29 cellular contexts compared by ENCODE assay signal in the genomic region with DNA sequence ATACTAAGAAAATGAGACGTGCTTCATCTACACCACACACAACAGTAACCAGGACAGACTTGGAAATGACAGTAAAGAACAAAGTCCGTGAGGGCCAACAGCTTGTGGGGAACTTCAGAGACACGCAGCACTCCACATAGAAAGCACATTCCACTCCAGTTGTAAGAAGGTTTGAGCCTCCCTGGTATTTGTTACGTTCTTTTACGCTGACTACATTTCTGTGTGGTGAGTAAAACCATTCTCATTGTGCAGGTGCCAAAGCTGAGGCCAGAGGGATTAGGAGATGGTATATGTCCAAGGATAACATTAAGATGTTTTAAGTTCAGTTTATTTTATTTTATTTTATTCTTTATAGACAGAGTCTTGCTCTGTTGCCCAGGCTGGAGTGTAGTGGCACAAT.
A peak's percentile ranks its signal among the peaks of the same experiment; 100 is the strongest.
DNase-seq lines count a peak whose midpoint lies in the region; ATAC-seq and TF ChIP-seq lines count a peak whose summit lies in the region.
"Had no signal": no experiment of that assay in that cellular context is flagged by ENCODE, and none has a peak within 500 bp of the region (broad histone marks: within the 10 kb centered on the region; RNA-seq: fewer than 3 reads in every experiment).

No MANE protein-coding gene starts in this region.

- no peaks in the 10 kb centered on the region for H3K79me2 ChIP-seq in GM23248 (ENCODE audit: insufficient read depth)

- no peak overlapping the region for H3K4me2 ChIP-seq in GM23248 (ENCODE audit: unreplicated experiment)
- H3K4me2 ChIP-seq: KMS-11 had no signal

- TF ChIP-seq CTCF in cardiac fibroblast (IDR thresholded peaks at IDR 0.05; ENCODE audit: low read depth, low read length): no peak
- no peak for TF ChIP-seq CTCF in upper lobe of right lung (IDR thresholded peaks at IDR 0.05)

- no peaks in the 10 kb centered on the region for H3K9me3 ChIP-seq in GM23248 (ENCODE audit: low read depth)
- H3K9me3 ChIP-seq in upper lobe of right lung: no peaks in the 10 kb centered on the region
- H3K9me3 ChIP-seq: adrenal gland, ovary, right atrium auricular region, thoracic aorta had no signal

- in situ Hi-C loops in GM23248 (cut with MboI) (no loop called here), KBM-7 (cut with MboI; ENCODE audit: low pct_unique_long_range_greater_than_20kb, low sequenced_read_pairs) (no loop called here)

- H3K4me1 ChIP-seq in GM23248 (ENCODE audit: insufficient read depth): no peaks in the 10 kb centered on the region
- H3K4me1 ChIP-seq in upper lobe of right lung: no peaks in the 10 kb centered on the region
- H3K4me1 ChIP-seq: adrenal gland, right atrium auricular region had no signal

- H3K27me3 ChIP-seq in GM23248 (replicated peaks; ENCODE audit: insufficient read depth): no peaks in the 10 kb centered on the region
- H3K27me3 ChIP-seq in upper lobe of right lung: no peaks in the 10 kb centered on the region
- H3K27me3 ChIP-seq: adrenal gland, ovary, right atrium auricular region had no signal

- H3K4me3 ChIP-seq in GM23248 (no peak overlapping the region), cardiac fibroblast (replicated peaks in 1 of 2; ENCODE audit: low read depth in 2 of 2, low read length in 2 of 2) (no peak overlapping the region), upper lobe of right lung (no peak overlapping the region)
- H3K4me3 ChIP-seq: adrenal gland, cardiac muscle cell, ovary, right atrium auricular region, SK-N-MC, thoracic aorta had no signal

- peak; percentile 52 for ATAC-seq in upper lobe of right lung
- ATAC-seq: left colon; stimulated activated naive B cell treated with anti-CD40 and anti-IgM and Interleukin-4, amounts not matched to agents 10 μg/mL and 1 μg/mL and 100 μg/mL, for 72 hours; T-helper 17 cell had no signal

- H3K9me2 ChIP-seq in GM23248 (ENCODE audit: insufficient read depth): no peaks in the 10 kb centered on the region

- no peaks in the 10 kb centered on the region for H4K20me1 ChIP-seq in GM23248 (ENCODE audit: insufficient read depth)

- no peak overlapping the region for H2AFZ ChIP-seq in GM23248

- no peak overlapping the region for H3K9ac ChIP-seq in GM23248
- H3K9ac ChIP-seq: KMS-11 had no signal

- no peaks in the 10 kb centered on the region for H3F3A ChIP-seq in GM23248 (ENCODE audit: insufficient read depth)

- H3K36me3 ChIP-seq in GM23248 (ENCODE audit: low read depth): no peaks in the 10 kb centered on the region
- H3K36me3 ChIP-seq in upper lobe of right lung: no peaks in the 10 kb centered on the region
- H3K36me3 ChIP-seq: adrenal gland, cardiac muscle cell, ovary, right atrium auricular region, thoracic aorta had no signal

- intact Hi-C loops in upper lobe of right lung (cut with DNase I): no loop called here

- WGBS in GM23248 (ENCODE audit: low coverage in 1 of 2, low lambda C conversion rate in 2 of 2, missing lambda C conversion rate in 2 of 2), 2 experiments: 17 to 27% methylated on average over 5 of the region's 5 CpGs

- DNase-seq in GM23248: peak; percentile 43
- peak; percentile 4 to 35 for DNase-seq in cardiac fibroblast (ENCODE audit: low read depth in 2 of 2)
- DNase-seq in kidney glomerular epithelial cell (lab: John Stamatoyannopoulos, UW): peak; percentile 77
- no peak for DNase-seq in upper lobe of right lung
- no peak for DNase-seq in KBM-7
- DNase-seq in OCI-M1 (lab: John Stamatoyannopoulos, UW): no peak
- no peak for DNase-seq in NCI-H1694 treated with DMSO at 0.1 percent for 48 hours (lab: John Stamatoyannopoulos, UW)
- DNase-seq: activated CD4-positive, alpha-beta T cell treated with anti-CD3 and anti-CD28 coated beads for 1 hour; activated CD8-positive, alpha-beta memory T cell treated with anti-CD3 and anti-CD28 coated beads for 24 hours; activated T-cell treated with anti-CD3 and anti-CD28 coated beads, Interleukin-2, amount 50 U/mL, for 24 hours; adrenal gland; AML-193; DMS153; endodermal cell; GDM1; left colon; naive B cell; NCI-H1436 treated with DMSO at 0.1 percent for 48 hours; NCI-H2171; NCI-H526 treated with DMSO at 0.1 percent for 48 hours; ovary; stimulated activated CD4-positive, alpha-beta T cell treated with anti-CD3 and anti-CD28 coated beads, Interleukin-4, amount 100 ng/mL, for 1 hour; stimulated activated naive B cell treated with anti-CD40 and anti-IgM and Interleukin-4, amounts not matched to agents 10 μg/mL and 1 μg/mL and 100 μg/mL, for 72 hours; T-helper 17 cell had no signal

- H3K27ac ChIP-seq in GM23248 (no peak overlapping the region), upper lobe of right lung (no peak overlapping the region)
- H3K27ac ChIP-seq: adrenal gland, cardiac muscle cell, KMS-11, ovary, right atrium auricular region, SK-N-MC, thoracic aorta had no signal

Comparison
In these comparisons a context has a peak if more than half of its experiments do, and no peak if none do; other contexts are left out.
1. DNase-seq: peak in GM23248 (single experiment), cardiac fibroblast (2 of 2) and kidney glomerular epithelial cell (single experiment); none in upper lobe of right lung (single experiment), KBM-7 (single experiment), OCI-M1 (single experiment) and NCI-H1694 treated with DMSO at 0.1 percent for 48 hours (single experiment).